ENCODE assay signal across 7 cellular contexts in the genomic region with DNA sequence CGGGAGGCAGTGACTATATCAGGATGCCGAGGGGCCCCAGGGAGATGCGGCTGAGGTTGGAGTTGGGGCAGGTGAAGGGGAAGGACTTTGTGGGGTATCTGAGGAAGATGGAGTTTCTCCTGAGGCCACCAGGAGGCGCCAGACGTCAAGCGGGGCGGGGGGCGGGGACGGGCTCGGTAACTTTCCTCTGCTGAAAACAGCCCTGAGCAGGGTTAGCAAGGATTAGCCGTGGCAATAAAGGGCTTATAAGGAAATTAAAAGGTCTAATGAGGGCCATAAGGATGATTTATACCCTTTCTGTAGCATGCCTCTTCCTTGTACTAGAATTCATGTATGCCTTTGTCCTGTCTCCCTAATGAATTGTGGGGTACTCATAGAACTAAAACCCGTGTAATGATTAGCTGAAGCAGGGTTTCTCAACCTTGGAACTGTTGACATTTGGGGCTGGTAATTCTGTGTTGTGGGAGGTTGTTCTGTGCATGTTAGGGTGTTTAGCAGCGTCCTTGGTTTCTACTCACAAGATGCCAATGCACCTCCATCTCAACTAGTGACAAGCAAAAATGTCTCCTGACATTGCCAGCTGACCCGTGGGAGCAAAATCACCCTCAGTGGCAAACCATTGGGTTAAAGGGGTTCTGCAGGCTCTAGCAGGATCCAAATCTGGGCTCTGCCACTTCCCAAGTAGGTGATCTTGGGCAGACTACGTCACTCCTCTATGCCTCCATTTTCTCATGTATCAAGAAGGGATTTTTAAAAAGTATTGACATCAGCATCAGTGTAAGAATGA.
DNase-seq lines count a peak whose midpoint lies in the region; ATAC-seq and TF ChIP-seq lines count a peak whose summit lies in the region.

No MANE protein-coding gene starts in this region.

- no peaks in the 10 kb centered on the region for H3K36me3 ChIP-seq in body of pancreas (replicated peaks in 1 of 2; ENCODE audit: insufficient read depth in 1 of 2, low read depth in 2 of 2)

- TF ChIP-seq CTCF in GM12865 (IDR thresholded peaks at IDR 0.05; ENCODE audit: insufficient read depth, low read depth, low read length, missing control alignments) (peak; percentile 91), body of pancreas (IDR thresholded peaks at IDR 0.05) (peak; percentile 50 to 92 (median 73))

- ATAC-seq in body of pancreas: peak; percentile 83

- H3K27ac ChIP-seq in body of pancreas: peak overlapping the region in 1 of 4 donors; percentile 36

- H3K9me3 ChIP-seq in body of pancreas: no peaks in the 10 kb centered on the region

- intact Hi-C loops in body of pancreas (cut with DNase I): loop anchor here (5.0 kb wide), 1 partner anchor 255 kb away; no protein-coding TSS in a partner anchor

- peaks cover 11% of the 10 kb centered on the region for H3K4me1 ChIP-seq in body of pancreas

- no peaks in the 10 kb centered on the region for H3K27me3 ChIP-seq in body of pancreas

- no peak for TF ChIP-seq POLR2A in body of pancreas (IDR thresholded peaks at IDR 0.05)

- H3K4me3 ChIP-seq in GM12865 (ENCODE audit: low read depth, low read length): no peak overlapping the region
- no peak overlapping the region for H3K4me3 ChIP-seq in body of pancreas

- WGBS in body of pancreas, 2 donors: 10 to 12% methylated on average over 8 to 15 of the region's 15 CpGs

- DNase-seq in GM12865 (ENCODE audit: low read depth) (peak; percentile 75), HUDEP-2 (lab: John Stamatoyannopoulos, UW; ENCODE audit: unreplicated experiment in 76 of 76) (peak in 41 of 76 experiments; percentile 2 to 50 (median 18)), UCSD-AML1 (lab: John Stamatoyannopoulos, UW; ENCODE audit: unreplicated experiment) (peak; percentile 34), body of pancreas (peak; percentile 32 to 56 (median 50)), left kidney (ENCODE audit: low read depth, low spot score) (peak; percentile 87), cerebellar nuclear complex (lab: John Stamatoyannopoulos, UW) (no peak)
- peak; percentile 15 for DNase-seq in stimulated activated CD8-positive, alpha-beta memory T cell treated with anti-CD3 and anti-CD28 coated beads, Interleukin-12 subunit alpha, Interleukin-12 subunit beta, amount 100 ng/mL, for 1 hour (ENCODE audit: low read depth)

Comparison
In these comparisons a context has a peak if more than half of its experiments do, and no peak if none do; other contexts are left out.
1. DNase-seq: peak in GM12865 (single experiment), HUDEP-2 (41 of 76), UCSD-AML1 (single experiment), body of pancreas (4 of 4), left kidney (single experiment) and stimulated activated CD8-positive, alpha-beta memory T cell treated with anti-CD3 and anti-CD28 coated beads, Interleukin-12 subunit alpha, Interleukin-12 subunit beta, amount 100 ng/mL, for 1 hour (single experiment); none in cerebellar nuclear complex (0 of 2).